8 cellular contexts compared by ENCODE assay signal in the genomic region with DNA sequence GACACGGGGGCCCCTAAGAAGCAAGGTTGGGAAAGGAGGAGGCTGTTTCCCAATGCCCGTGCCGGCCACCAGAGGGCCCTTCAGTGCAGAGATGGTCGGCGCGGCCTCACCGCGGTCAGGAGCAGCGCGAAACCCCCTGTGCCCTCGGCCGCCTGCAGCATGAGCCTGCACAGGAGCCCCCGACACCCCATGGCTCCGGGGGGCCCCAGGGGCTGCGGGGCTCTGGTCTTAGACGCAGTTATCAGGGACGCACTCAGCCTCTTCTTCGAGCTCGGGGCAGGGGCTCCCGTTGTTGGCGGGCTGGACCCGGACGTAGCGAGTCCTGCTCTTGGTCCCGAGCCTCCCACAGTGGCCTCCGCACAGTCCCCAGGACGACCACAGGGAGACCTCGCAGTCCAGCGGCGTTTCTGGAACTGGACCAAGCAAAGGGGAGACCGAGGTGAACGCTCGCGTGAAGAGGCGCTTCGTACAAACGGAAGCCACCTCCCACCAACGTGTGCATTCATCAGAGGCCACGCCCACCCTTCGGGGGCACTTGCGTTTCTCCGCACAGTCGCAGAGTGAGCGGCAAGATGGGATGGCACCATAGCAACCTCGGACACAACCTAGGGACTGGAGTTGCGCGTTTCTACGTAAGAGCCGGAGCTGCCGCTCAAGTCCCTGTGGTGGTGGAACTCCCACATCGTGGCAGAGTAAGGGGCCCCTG. TPM values are rescaled to one million over a fixed set of nuclear protein-coding genes. Genes with fewer than 3 reads are reported as not detected.
DNase-seq lines count a peak whose midpoint lies in the region; ATAC-seq and TF ChIP-seq lines count a peak whose summit lies in the region.

No MANE protein-coding gene starts in this region.

- H3K27ac Mint-ChIP-seq in T-helper 1 cell treated with Interleukin-12 subunit alpha and Interleukin-12 subunit beta and Interleukin-4 antibody, amounts not matched to agents 30 μg/mL and 1 μg/mL, for 36 hours = peak overlapping the region; percentile 70

- TF ChIP-seq CTCF in GM12873 (IDR thresholded peaks at IDR 0.05; ENCODE audit: insufficient read depth, low read depth, low read length, missing control alignments) (peak; percentile 95), retinal pigment epithelial cell (conservative IDR thresholded peaks at IDR 0.05; ENCODE audit: low read depth, low read length) (peak; percentile 93)

- no peaks in the 10 kb centered on the region for H3K9me3 ChIP-seq in MG63

- H3K27me3 Mint-ChIP-seq in T-helper 1 cell treated with Interleukin-12 subunit alpha and Interleukin-12 subunit beta and Interleukin-4 antibody, amounts not matched to agents 30 μg/mL and 1 μg/mL, for 36 hours (ENCODE audit: low read depth) = peaks cover 20% of the 10 kb centered on the region

- H3K36me3 Mint-ChIP-seq in T-helper 1 cell treated with Interleukin-12 subunit alpha and Interleukin-12 subunit beta and Interleukin-4 antibody, amounts not matched to agents 30 μg/mL and 1 μg/mL, for 36 hours (ENCODE audit: low read depth) = peaks cover 2% of the 10 kb centered on the region

- H3K4me3 Mint-ChIP-seq in T-helper 1 cell treated with Interleukin-12 subunit alpha and Interleukin-12 subunit beta and Interleukin-4 antibody, amounts not matched to agents 30 μg/mL and 1 μg/mL, for 36 hours = peak overlapping the region; percentile 78

- peak; percentile 85 for ATAC-seq in HG02678 (IDR thresholded peaks at IDR 0.05; ENCODE audit: unreplicated experiment)

- H3K36me3 ChIP-seq in MG63 = peaks cover 9% of the 10 kb centered on the region

- H3K4me3 ChIP-seq in retinal pigment epithelial cell (ENCODE audit: low read length) (peak overlapping the region; percentile 57), MG63 (no peak overlapping the region)

- H3K9me3 Mint-ChIP-seq in T-helper 1 cell treated with Interleukin-12 subunit alpha and Interleukin-12 subunit beta and Interleukin-4 antibody, amounts not matched to agents 30 μg/mL and 1 μg/mL, for 36 hours = no peaks in the 10 kb centered on the region

- H3K27me3 ChIP-seq in MG63 = no peaks in the 10 kb centered on the region

- DNase-seq in NCI-H1436 treated with DMSO at 0.1 percent for 48 hours (lab: John Stamatoyannopoulos, UW) = peak; percentile 13
- peak in 46 of 56 donors; percentile 13 to 81 (median 48) for DNase-seq in amygdala (lab: John Stamatoyannopoulos, UW)
- DNase-seq in hippocampal formation (lab: John Stamatoyannopoulos, UW) = peak; percentile 41 to 56
- peak; percentile 47 for DNase-seq in retinal pigment epithelial cell (ENCODE audit: low read depth)
- DNase-seq in MG63 = no peak

- peaks cover 15% of the 10 kb centered on the region for H3K4me1 Mint-ChIP-seq in T-helper 1 cell treated with Interleukin-12 subunit alpha and Interleukin-12 subunit beta and Interleukin-4 antibody, amounts not matched to agents 30 μg/mL and 1 μg/mL, for 36 hours (ENCODE audit: low read depth)

RNA-seq across cellular contexts. Expression of a gene that starts 5.0 kb away (rescaled TPM):
- total RNA-seq in MG63 (2014; rRNA removed; shearing (Covaris generic); ENCODE audit: low replicate concordance) = 26.0 and 43.1 TPM in 2 replicates

RNA-seq across cellular contexts. Expression of a gene that starts 54.0 kb away (rescaled TPM):
- total RNA-seq in MG63 (2014; rRNA removed; shearing (Covaris generic); ENCODE audit: low replicate concordance) = not detected in 2 replicates
